Comparison of ENCODE assay signal across 1 cellular context in the genomic region with DNA sequence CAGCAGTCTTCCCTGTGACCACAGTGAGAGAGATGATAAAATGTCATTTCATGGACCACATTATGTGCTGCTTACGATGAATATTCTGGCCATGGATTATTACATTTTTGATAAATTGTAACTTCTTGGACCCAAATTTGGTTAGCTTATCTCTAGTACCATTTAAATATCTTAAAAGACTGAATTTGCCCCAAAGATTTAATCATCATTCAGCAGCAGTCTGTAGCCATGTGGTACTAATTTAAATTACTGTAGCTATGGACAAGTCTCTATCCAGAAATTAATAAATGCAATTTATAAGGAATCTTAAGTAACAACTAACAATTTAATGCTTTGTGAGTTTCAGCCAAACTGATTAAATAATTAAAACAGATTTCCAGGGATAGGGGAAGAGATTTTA.
A peak's percentile ranks its signal among the peaks of the same experiment; 100 is the strongest.
TF ChIP-seq lines count a peak whose summit lies in the region.

No MANE protein-coding gene starts in this region.

TF ChIP-seq in SK-N-SH treated with all-trans-retinoic acid at 6 μM for 48 hours, 23 proteins besides CTCF, POLR2A, EP300 and RAD21 (continued from another document):
- TF ChIP-seq ESRRG (CRISPR knock-in tag; IDR thresholded peaks at IDR 0.05) (no peak), BACH2 (CRISPR knock-in tag; IDR thresholded peaks at IDR 0.05; ENCODE audit: borderline replicate concordance) (no peak; the same call in 1 of the 2 replicates), CSDC2 (CRISPR knock-in tag; IDR thresholded peaks at IDR 0.05) (no peak), ISL1 (CRISPR knock-in tag; IDR thresholded peaks at IDR 0.05) (peak; percentile 92), ZFP30 (CRISPR knock-in tag; IDR thresholded peaks at IDR 0.05) (no peak), ZNF8 (CRISPR knock-in tag; IDR thresholded peaks at IDR 0.05) (no peak), ZNF565 (CRISPR knock-in tag; conservative IDR thresholded peaks at IDR 0.05; ENCODE audit: low read depth) (no peak), TCF4 (CRISPR knock-in tag; IDR thresholded peaks at IDR 0.05; ENCODE audit: borderline replicate concordance) (peak; percentile 97), GLIS3 (CRISPR knock-in tag; IDR thresholded peaks at IDR 0.05) (no peak), ZFP3 (CRISPR knock-in tag; IDR thresholded peaks at IDR 0.05) (no peak), RARB (CRISPR knock-in tag; IDR thresholded peaks at IDR 0.05) (no peak), ZC3H10 (CRISPR knock-in tag; IDR thresholded peaks at IDR 0.05) (no peak)
- TF ChIP-seq, protein P1, sequence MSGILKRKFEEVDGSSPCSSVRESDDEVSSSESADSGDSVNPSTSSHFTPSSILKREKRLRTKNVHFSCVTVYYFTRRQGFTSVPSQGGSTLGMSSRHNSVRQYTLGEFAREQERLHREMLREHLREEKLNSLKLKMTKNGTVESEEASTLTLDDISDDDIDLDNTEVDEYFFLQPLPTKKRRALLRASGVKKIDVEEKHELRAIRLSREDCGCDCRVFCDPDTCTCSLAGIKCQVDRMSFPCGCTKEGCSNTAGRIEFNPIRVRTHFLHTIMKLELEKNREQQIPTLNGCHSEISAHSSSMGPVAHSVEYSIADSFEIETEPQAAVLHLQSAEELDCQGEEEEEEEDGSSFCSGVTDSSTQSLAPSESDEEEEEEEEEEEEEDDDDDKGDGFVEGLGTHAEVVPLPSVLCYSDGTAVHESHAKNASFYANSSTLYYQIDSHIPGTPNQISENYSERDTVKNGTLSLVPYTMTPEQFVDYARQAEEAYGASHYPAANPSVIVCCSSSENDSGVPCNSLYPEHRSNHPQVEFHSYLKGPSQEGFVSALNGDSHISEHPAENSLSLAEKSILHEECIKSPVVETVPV (CRISPR knock-in tag; IDR thresholded peaks at IDR 0.05), result peak; percentile 38; the same call in 1 of the 2 replicates
- TF ChIP-seq, protein P2, sequence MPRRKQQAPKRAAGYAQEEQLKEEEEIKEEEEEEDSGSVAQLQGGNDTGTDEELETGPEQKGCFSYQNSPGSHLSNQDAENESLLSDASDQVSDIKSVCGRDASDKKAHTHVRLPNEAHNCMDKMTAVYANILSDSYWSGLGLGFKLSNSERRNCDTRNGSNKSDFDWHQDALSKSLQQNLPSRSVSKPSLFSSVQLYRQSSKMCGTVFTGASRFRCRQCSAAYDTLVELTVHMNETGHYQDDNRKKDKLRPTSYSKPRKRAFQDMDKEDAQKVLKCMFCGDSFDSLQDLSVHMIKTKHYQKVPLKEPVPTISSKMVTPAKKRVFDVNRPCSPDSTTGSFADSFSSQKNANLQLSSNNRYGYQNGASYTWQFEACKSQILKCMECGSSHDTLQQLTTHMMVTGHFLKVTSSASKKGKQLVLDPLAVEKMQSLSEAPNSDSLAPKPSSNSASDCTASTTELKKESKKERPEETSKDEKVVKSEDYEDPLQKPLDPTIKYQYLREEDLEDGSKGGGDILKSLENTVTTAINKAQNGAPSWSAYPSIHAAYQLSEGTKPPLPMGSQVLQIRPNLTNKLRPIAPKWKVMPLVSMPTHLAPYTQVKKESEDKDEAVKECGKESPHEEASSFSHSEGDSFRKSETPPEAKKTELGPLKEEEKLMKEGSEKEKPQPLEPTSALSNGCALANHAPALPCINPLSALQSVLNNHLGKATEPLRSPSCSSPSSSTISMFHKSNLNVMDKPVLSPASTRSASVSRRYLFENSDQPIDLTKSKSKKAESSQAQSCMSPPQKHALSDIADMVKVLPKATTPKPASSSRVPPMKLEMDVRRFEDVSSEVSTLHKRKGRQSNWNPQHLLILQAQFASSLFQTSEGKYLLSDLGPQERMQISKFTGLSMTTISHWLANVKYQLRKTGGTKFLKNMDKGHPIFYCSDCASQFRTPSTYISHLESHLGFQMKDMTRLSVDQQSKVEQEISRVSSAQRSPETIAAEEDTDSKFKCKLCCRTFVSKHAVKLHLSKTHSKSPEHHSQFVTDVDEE (CRISPR knock-in tag; IDR thresholded peaks at IDR 0.05), result peak; percentile 93
